In genomic region chr20:57561356-57562279, GRCh38 we compare ENCODE assay signal across 21 cellular contexts. TPM values are rescaled to one million over a fixed set of nuclear protein-coding genes. Genes with fewer than 3 reads are reported as not detected.
DNase-seq lines count a peak whose midpoint lies in the region; ATAC-seq and TF ChIP-seq lines count a peak whose summit lies in the region.
"Had no signal": no experiment of that assay in that cellular context is flagged by ENCODE, and none has a peak within 500 bp of the region (broad histone marks: within the 10 kb centered on the region; RNA-seq: fewer than 3 reads in every experiment).

No MANE protein-coding gene starts in this region.

- no peaks in the 10 kb centered on the region for H3K9me3 Mint-ChIP-seq in MCF 10A (ENCODE audit: unreplicated experiment)
- H3K9me3 Mint-ChIP-seq in stimulated activated naive CD8-positive, alpha-beta T cell treated with anti-CD3 and anti-CD28 coated beads, Interleukin-15, amount 100 ng/mL, for 72 hours, result no peaks in the 10 kb centered on the region
- H3K9me3 Mint-ChIP-seq: CD8-positive, alpha-beta T cell had no signal

- DNase-seq in adipocyte (ENCODE audit: low read depth) (no peak), GM10266 (ENCODE audit: extremely low spot score) (no peak), MCF 10A (ENCODE audit: unreplicated experiment) (no peak), GM20000 (ENCODE audit: low spot score) (no peak)
- DNase-seq in stimulated activated naive CD8-positive, alpha-beta T cell treated with anti-CD3 and anti-CD28 coated beads, Interleukin-15, amount 100 ng/mL, for 72 hours, result no peak
- DNase-seq: 8988T; CD8-positive, alpha-beta T cell; DMS79 treated with DMSO at 0.1 percent for 48 hours; KBM-7; NCI-H1048; NCI-H510A treated with DMSO at 0.1 percent for 48 hours; NCI-H82 had no signal

- H3K27me3 Mint-ChIP-seq in MCF 10A (ENCODE audit: insufficient read depth, unreplicated experiment), result peaks cover 95% of the 10 kb centered on the region
- H3K27me3 Mint-ChIP-seq in stimulated activated naive CD8-positive, alpha-beta T cell treated with anti-CD3 and anti-CD28 coated beads, Interleukin-15, amount 100 ng/mL, for 72 hours, result peaks cover 25% of the 10 kb centered on the region

- H3K9me3 ChIP-seq in BLaER1 treated with 17β-estradiol and CSF1 and Interleukin-3, amounts not matched to agents 10 nM and 100 nM (replicated peaks in 1 of 11), result peaks cover 0 to 9% (median 4%) of the 10 kb centered on the region in 11 experiments; a peak in 2 of 22 replicates
- H3K9me3 ChIP-seq in adipocyte (ENCODE audit: control insufficient read depth, low read length), result no peaks in the 10 kb centered on the region
- H3K9me3 ChIP-seq in liver (ENCODE audit: control insufficient read depth in 4 of 4, low read length in 3 of 4), result no peaks in the 10 kb centered on the region

- POLR2A ChIA-PET in MCF 10A (lab: Yijun Ruan, JAX), result interaction anchor here (0.8 to 1.1 kb wide), 2 partner anchors 7 to 799 kb away, joined by 3 read pairs; no protein-coding TSS in a partner anchor

- H4K20me1 ChIP-seq in BLaER1 treated with 17β-estradiol and CSF1 and Interleukin-3, amounts not matched to agents 10 nM and 100 nM, result no peaks in the 10 kb centered on the region

- H3K4me3 Mint-ChIP-seq in MCF 10A (ENCODE audit: unreplicated experiment), result no peak overlapping the region
- no peak overlapping the region for H3K4me3 Mint-ChIP-seq in stimulated activated naive CD8-positive, alpha-beta T cell treated with anti-CD3 and anti-CD28 coated beads, Interleukin-15, amount 100 ng/mL, for 72 hours
- H3K4me3 Mint-ChIP-seq: CD8-positive, alpha-beta T cell had no signal

- no peaks in the 10 kb centered on the region for H3K36me3 ChIP-seq in BLaER1 treated with 17β-estradiol and CSF1 and Interleukin-3, amounts not matched to agents 10 nM and 100 nM
- H3K36me3 ChIP-seq in adipocyte (ENCODE audit: control insufficient read depth, insufficient read depth, low read length, severe bottlenecking), result peaks cover 24% of the 10 kb centered on the region
- H3K36me3 ChIP-seq in liver (ENCODE audit: control insufficient read depth in 4 of 4, insufficient read depth in 3 of 4, low read depth in 1 of 4, low read length in 3 of 4), result peaks cover 0 to 5% (median 0%) of the 10 kb centered on the region in 4 donors
- peaks cover 5% of the 10 kb centered on the region for H3K36me3 ChIP-seq in rectal smooth muscle tissue (ENCODE audit: control insufficient read depth, insufficient read depth, low read length)

- H3K27me3 ChIP-seq in BLaER1 treated with 17β-estradiol and CSF1 and Interleukin-3, amounts not matched to agents 10 nM and 100 nM, result no peaks in the 10 kb centered on the region
- H3K27me3 ChIP-seq in adipocyte (replicated peaks; ENCODE audit: control insufficient read depth, insufficient read depth, low read length) (peaks cover 25% of the 10 kb centered on the region), liver (ENCODE audit: control insufficient read depth in 4 of 4, insufficient read depth in 4 of 4, low read length in 3 of 4) (no peaks in the 10 kb centered on the region), rectal smooth muscle tissue (ENCODE audit: control insufficient read depth, insufficient read depth, low read length) (peaks cover 2% of the 10 kb centered on the region)

- H3K27ac Mint-ChIP-seq in MCF 10A (ENCODE audit: low read depth, unreplicated experiment), result no peak overlapping the region
- H3K27ac Mint-ChIP-seq in stimulated activated naive CD8-positive, alpha-beta T cell treated with anti-CD3 and anti-CD28 coated beads, Interleukin-15, amount 100 ng/mL, for 72 hours, result no peak overlapping the region
- H3K27ac Mint-ChIP-seq: CD8-positive, alpha-beta T cell had no signal

- no TSS peak for BruUV-seq in MCF 10A (replicated peaks; lab: Mats Ljungman, UMichigan)

- peak in 1 of 2 donors; percentile 16 for TF ChIP-seq RAD21 in liver (IDR thresholded peaks at IDR 0.05)

- 38% methylated on average over 24 of the region's 24 CpGs for WGBS in liver

- no peaks in the 10 kb centered on the region for H3K36me3 Mint-ChIP-seq in MCF 10A (ENCODE audit: insufficient read depth, unreplicated experiment)
- H3K36me3 Mint-ChIP-seq: CD8-positive, alpha-beta T cell had no signal

- CTCF ChIA-PET in MCF 10A (lab: Yijun Ruan, JAX), result interaction anchor here (0.7 to 1.9 kb wide), 8 partner anchors 8 to 649 kb away, joined by 3 to 7 read pairs (median 3); no protein-coding TSS in a partner anchor

- peak overlapping the region in 6 of 11 experiments; percentile 3 to 25 (median 23); a peak in 4 of 22 replicates for H3K4me2 ChIP-seq in BLaER1 treated with 17β-estradiol and CSF1 and Interleukin-3, amounts not matched to agents 10 nM and 100 nM

- H3K9ac ChIP-seq in BLaER1 treated with 17β-estradiol and CSF1 and Interleukin-3, amounts not matched to agents 10 nM and 100 nM, result no peak overlapping the region
- peak overlapping the region; percentile 63 for H3K9ac ChIP-seq in adipocyte (ENCODE audit: low read length)
- H3K9ac ChIP-seq in liver (ENCODE audit: low read depth in 1 of 2, low read length in 2 of 2), result peak overlapping the region; percentile 69 to 90
- H3K9ac ChIP-seq in rectal smooth muscle tissue (ENCODE audit: low read length), result peak overlapping the region; percentile 9

- H3K4me1 ChIP-seq in BLaER1 treated with 17β-estradiol and CSF1 and Interleukin-3, amounts not matched to agents 10 nM and 100 nM, result peaks cover 0 to 33% (median 21%) of the 10 kb centered on the region in 10 experiments; a peak in 13 of 20 replicates
- H3K4me1 ChIP-seq in adipocyte (ENCODE audit: control insufficient read depth, insufficient read depth, low read length) (peaks cover 20% of the 10 kb centered on the region), liver (ENCODE audit: control insufficient read depth in 4 of 4, insufficient read depth in 4 of 4, low read length in 3 of 4) (peaks cover 4 to 56% (median 28%) of the 10 kb centered on the region in 4 donors), rectal smooth muscle tissue (ENCODE audit: control insufficient read depth, insufficient read depth, low read length) (no peaks in the 10 kb centered on the region)

- no peak overlapping the region for H3K4me3 ChIP-seq in BLaER1 treated with 17β-estradiol and CSF1 and Interleukin-3, amounts not matched to agents 10 nM and 100 nM
- peak overlapping the region; percentile 65 for H3K4me3 ChIP-seq in adipocyte (ENCODE audit: low read length)
- peak overlapping the region; percentile 15 to 78 (median 67) for H3K4me3 ChIP-seq in liver (ENCODE audit: low read depth in 1 of 3, low read length in 3 of 3)
- H3K4me3 ChIP-seq in rectal smooth muscle tissue (ENCODE audit: low read length), result peak overlapping the region; percentile 61

- peaks cover 6% of the 10 kb centered on the region for H3K4me1 Mint-ChIP-seq in MCF 10A (ENCODE audit: insufficient read depth, unreplicated experiment)
- no peaks in the 10 kb centered on the region for H3K4me1 Mint-ChIP-seq in stimulated activated naive CD8-positive, alpha-beta T cell treated with anti-CD3 and anti-CD28 coated beads, Interleukin-15, amount 100 ng/mL, for 72 hours

- intact Hi-C loops in MCF 10A (cut with micrococcal nuclease), result no loop called here

- no peak overlapping the region for H3K27ac ChIP-seq in BLaER1 treated with 17β-estradiol and CSF1 and Interleukin-3, amounts not matched to agents 10 nM and 100 nM
- H3K27ac ChIP-seq in liver (ENCODE audit: low read depth in 1 of 2, low read length in 2 of 2) (peak overlapping the region; percentile 86 to 89), rectal smooth muscle tissue (ENCODE audit: low read depth, low read length) (no peak overlapping the region)
- H3K27ac ChIP-seq: HL-60 had no signal

- ATAC-seq in stimulated activated naive CD8-positive, alpha-beta T cell treated with anti-CD3 and anti-CD28 coated beads, Interleukin-15, amount 100 ng/mL, for 72 hours, result no peak
- ATAC-seq: CD8-positive, alpha-beta T cell; PC-3 had no signal

- TF ChIP-seq CTCF in liver (IDR thresholded peaks at IDR 0.05; ENCODE audit: low read depth, low read length, missing input control), result no peak
- TF ChIP-seq CTCF in GM10266 (IDR thresholded peaks at IDR 0.05; ENCODE audit: control insufficient read depth, insufficient read depth, low read depth, missing control alignments), result no peak
- no peak for TF ChIP-seq CTCF in MCF 10A (IDR thresholded peaks at IDR 0.05; ENCODE audit: unreplicated experiment)
- no peak for TF ChIP-seq CTCF in GM20000 (IDR thresholded peaks at IDR 0.05; ENCODE audit: extremely low read depth, missing control alignments)

TF ChIP-seq in liver, 16 proteins besides CTCF, POLR2A, EP300 and RAD21 (continues in another document):
- TF ChIP-seq JUND (IDR thresholded peaks at IDR 0.05) (no peak), FOXA1 (IDR thresholded peaks at IDR 0.05) (peak; percentile 62), ATF3 (IDR thresholded peaks at IDR 0.05) (no peak), HNF4A (conservative IDR thresholded peaks at IDR 0.05) (no peak), EGR1 (IDR thresholded peaks at IDR 0.05; ENCODE audit: low read depth in 2 of 2) (peak in 1 of 2 donors; percentile 77), TAF1 (conservative IDR thresholded peaks at IDR 0.05) (no peak), FOXA2 (IDR thresholded peaks at IDR 0.05) (no peak), HNF4G (IDR thresholded peaks at IDR 0.05) (no peak), SP1 (IDR thresholded peaks at IDR 0.05) (no peak), GABPA (IDR thresholded peaks at IDR 0.05 in 1 of 2, conservative IDR thresholded peaks at IDR 0.05 in 1 of 2) (no peak)

RNA-seq across cellular contexts. Expression of gene PCK1, which starts 0.7 kb away (rescaled TPM):
- total RNA-seq in liver, result 100 to 1,000 TPM in 1 of 2 donors, 1 to 10 TPM in 1; 8.9 to 532 TPM
- 100 to 1,000 TPM; 265 to 363 TPM for polyA plus RNA-seq in liver
- not detected in 2 replicates for total RNA-seq in MCF 10A (2022)
- total RNA-seq: CD8-positive, alpha-beta T cell; G401; H1; PC-3 had no signal
- polyA plus RNA-seq: BJ, H1 had no signal

RNA-seq across cellular contexts. Expression of gene CTCFL, which starts 36.7 kb away (rescaled TPM):
- total RNA-seq in liver (under 1 TPM; 0.05 to 0.08 TPM), MCF 10A (2022) (not detected in 2 replicates)
- polyA plus RNA-seq in liver, result under 1 TPM in 1 of 2 donors, not detected in 1; 0.08 TPM
- total RNA-seq: CD8-positive, alpha-beta T cell; PC-3 had no signal
- polyA plus RNA-seq: BJ had no signal

RNA-seq across cellular contexts. Expression of gene ZBP1, which starts 58.6 kb away (rescaled TPM):
- total RNA-seq in liver (under 1 TPM; 0.14 to 0.42 TPM), MCF 10A (2022) (not detected in 2 replicates)
- polyA plus RNA-seq in liver, result under 1 TPM; 0.06 to 0.13 TPM
- total RNA-seq: G401, H1, PC-3, SK-MEL-5 had no signal
- polyA plus RNA-seq: BJ, H1 had no signal

Comparison
In these comparisons a context has a peak if more than half of its experiments do, and no peak if none do; other contexts are left out.
1. H3K27ac ChIP-seq: peak in liver (2 of 2); none in BLaER1 treated with 17β-estradiol and CSF1 and Interleukin-3, amounts not matched to agents 10 nM and 100 nM (0 of 11) and rectal smooth muscle tissue (single experiment).
2. H3K4me3 ChIP-seq: peak in adipocyte (single experiment), liver (3 of 3) and rectal smooth muscle tissue (single experiment); none in BLaER1 treated with 17β-estradiol and CSF1 and Interleukin-3, amounts not matched to agents 10 nM and 100 nM (0 of 10).
3. H3K9ac ChIP-seq: peak in adipocyte (single experiment), liver (2 of 2) and rectal smooth muscle tissue (single experiment); none in BLaER1 treated with 17β-estradiol and CSF1 and Interleukin-3, amounts not matched to agents 10 nM and 100 nM (0 of 11).